Comparison of ENCODE assay signal across 28 cellular contexts in the genomic region with DNA sequence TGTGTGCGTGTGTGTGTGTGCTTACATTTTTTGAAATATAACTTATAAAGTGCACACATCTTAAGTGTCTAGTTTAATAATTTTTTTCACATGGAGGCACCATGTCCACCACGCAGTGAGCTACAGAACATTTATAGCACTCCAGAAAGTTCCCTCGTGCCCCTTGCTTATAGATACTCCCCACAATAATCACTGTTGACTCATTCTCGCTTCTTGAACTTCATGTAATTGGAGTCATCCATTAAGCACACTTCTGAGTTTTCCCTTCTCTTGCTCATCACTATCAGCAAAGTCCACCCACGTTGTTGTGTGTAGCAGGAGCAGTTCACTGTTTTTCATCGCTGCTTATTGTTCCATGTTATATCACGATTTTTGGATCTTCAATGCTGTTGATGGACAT.
"Had no signal": no experiment of that assay in that cellular context is flagged by ENCODE, and none has a peak within 500 bp of the region (broad histone marks: within the 10 kb centered on the region; RNA-seq: fewer than 3 reads in every experiment).

No MANE protein-coding gene starts in this region.

- H3K4me1 ChIP-seq: pancreas, prostate gland, right atrium auricular region, right lobe of liver, sigmoid colon, thyroid gland, tibial nerve, upper lobe of left lung, vagina had no signal

- H3K36me3 ChIP-seq: neutrophil, pancreas, prostate gland, right atrium auricular region, right lobe of liver, sigmoid colon, stomach, thoracic aorta, thyroid gland, tibial nerve, upper lobe of left lung, vagina had no signal

- DNase-seq: nephron progenitor cell; nucleus accumbens; pancreas; retina; right lobe of liver; sigmoid colon; small intestine; stimulated activated CD4-positive, alpha-beta T cell treated with anti-CD3 and anti-CD28 coated beads, Interleukin-15, amount 100 ng/mL, for 24 hours; stimulated activated CD4-positive, alpha-beta T cell treated with anti-CD3 and anti-CD28 coated beads, Interleukin-2, amount 100 ng/mL, for 24 hours; stimulated activated CD4-positive, alpha-beta T cell treated with anti-CD3 and anti-CD28 coated beads, Interleukin-2, amount 100 ng/mL, for 48 hours; stimulated activated CD4-positive, alpha-beta T cell treated with anti-CD3 and anti-CD28 coated beads, Interleukin-4, amount 100 ng/mL, for 24 hours; stimulated activated naive B cell treated with anti-CD40 and anti-IgM and Interleukin-4, amounts not matched to agents 10 μg/mL and 1 μg/mL and 100 μg/mL, for 72 hours; stimulated activated naive CD4-positive, alpha-beta T cell treated with Interleukin-2 at 50 U/mL for 16 hours; stomach; thyroid gland; trophoblast cell; upper lobe of left lung had no signal

- H3K4me1 Mint-ChIP-seq: stimulated activated effector memory CD8-positive, alpha-beta T cell treated with anti-CD3 and anti-CD28 coated beads, Interleukin-12 subunit alpha, Interleukin-12 subunit beta, amount 100 ng/mL, for 72 hours had no signal

- H3K27ac Mint-ChIP-seq: natural killer cell treated with Interleukin-12 subunit alpha and Interleukin-12 subunit beta and Interleukin-15 and Interleukin-18, amount 100 ng/mL, for 72 hours; nephron progenitor cell; stimulated activated effector memory CD8-positive, alpha-beta T cell treated with anti-CD3 and anti-CD28 coated beads, Interleukin-12 subunit alpha, Interleukin-12 subunit beta, amount 100 ng/mL, for 72 hours; stimulated activated naive CD8-positive, alpha-beta T cell treated with anti-CD3 and anti-CD28 coated beads, Interleukin-15, Interleukin-2, amounts not matched to agents 100 ng/mL and 50 ng/mL, for 24 hours had no signal

- ATAC-seq: natural killer cell treated with Interleukin-12 subunit alpha and Interleukin-12 subunit beta and Interleukin-15 and Interleukin-18, amount 100 ng/mL, for 72 hours; pancreas; right lobe of liver; stimulated activated effector memory CD8-positive, alpha-beta T cell treated with anti-CD3 and anti-CD28 coated beads, Interleukin-12 subunit alpha, Interleukin-12 subunit beta, amount 100 ng/mL, for 72 hours; stimulated activated naive B cell treated with anti-CD40 and anti-IgM and Interleukin-4, amounts not matched to agents 10 μg/mL and 1 μg/mL and 100 μg/mL, for 72 hours had no signal

- H3K9me3 ChIP-seq: neutrophil, pancreas, prostate gland, right atrium auricular region, right lobe of liver, thoracic aorta, thyroid gland, upper lobe of left lung, vagina had no signal

- H3K4me3 ChIP-seq: pancreas, prostate gland, right atrium auricular region, right lobe of liver, sigmoid colon, stomach, thoracic aorta, thyroid gland, tibial nerve, upper lobe of left lung, vagina had no signal

- H3K27me3 ChIP-seq: pancreas, right atrium auricular region, right lobe of liver, thyroid gland, vagina had no signal

- H3K9me3 Mint-ChIP-seq: natural killer cell treated with Interleukin-12 subunit alpha and Interleukin-12 subunit beta and Interleukin-15 and Interleukin-18, amount 100 ng/mL, for 72 hours; neural crest cell; stimulated activated effector memory CD8-positive, alpha-beta T cell treated with anti-CD3 and anti-CD28 coated beads, Interleukin-12 subunit alpha, Interleukin-12 subunit beta, amount 100 ng/mL, for 72 hours; stimulated activated naive B cell treated with anti-CD40 and anti-IgM and Interleukin-4, amounts not matched to agents 10 μg/mL and 1 μg/mL and 100 μg/mL, for 72 hours; stimulated activated naive CD8-positive, alpha-beta T cell treated with anti-CD3 and anti-CD28 coated beads, Interleukin-15, Interleukin-2, amounts not matched to agents 100 ng/mL and 50 ng/mL, for 24 hours had no signal

- FAIRE-seq: pancreas, small intestine, urothelium cell line had no signal

- H3K27ac ChIP-seq: neutrophil, pancreas, prostate gland, right atrium auricular region, right lobe of liver, sigmoid colon, stomach, thoracic aorta, thyroid gland, tibial nerve, upper lobe of left lung, vagina had no signal

- H3K4me3 Mint-ChIP-seq: natural killer cell treated with Interleukin-12 subunit alpha and Interleukin-12 subunit beta and Interleukin-15 and Interleukin-18, amount 100 ng/mL, for 72 hours; nephron progenitor cell; neural crest cell; stimulated activated effector memory CD8-positive, alpha-beta T cell treated with anti-CD3 and anti-CD28 coated beads, Interleukin-12 subunit alpha, Interleukin-12 subunit beta, amount 100 ng/mL, for 72 hours; stimulated activated naive B cell treated with anti-CD40 and anti-IgM and Interleukin-4, amounts not matched to agents 10 μg/mL and 1 μg/mL and 100 μg/mL, for 72 hours; stimulated activated naive CD8-positive, alpha-beta T cell treated with anti-CD3 and anti-CD28 coated beads, Interleukin-15, Interleukin-2, amounts not matched to agents 100 ng/mL and 50 ng/mL, for 24 hours had no signal

- H3K36me3 Mint-ChIP-seq: natural killer cell treated with Interleukin-12 subunit alpha and Interleukin-12 subunit beta and Interleukin-15 and Interleukin-18, amount 100 ng/mL, for 72 hours; stimulated activated effector memory CD8-positive, alpha-beta T cell treated with anti-CD3 and anti-CD28 coated beads, Interleukin-12 subunit alpha, Interleukin-12 subunit beta, amount 100 ng/mL, for 72 hours; stimulated activated naive B cell treated with anti-CD40 and anti-IgM and Interleukin-4, amounts not matched to agents 10 μg/mL and 1 μg/mL and 100 μg/mL, for 72 hours had no signal
